In the genomic region with DNA sequence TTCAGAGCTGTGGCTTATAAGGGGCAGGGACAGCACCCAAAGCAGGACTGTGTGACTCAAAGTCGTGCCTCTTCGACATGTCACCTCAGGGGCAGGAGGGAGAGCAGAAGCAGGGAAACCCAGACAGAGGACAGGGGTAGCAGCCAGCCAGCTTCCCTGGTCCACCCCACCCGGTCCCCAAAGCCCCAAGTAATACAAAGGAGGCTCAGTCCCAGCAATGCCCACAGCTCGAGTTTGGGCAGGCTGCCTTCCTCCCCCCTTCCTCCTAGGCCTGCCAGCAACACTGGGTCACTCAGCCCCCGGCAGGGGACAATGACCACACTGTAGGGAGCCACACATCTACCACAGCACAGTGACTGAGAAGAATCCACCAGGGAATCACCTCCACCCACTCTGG, we compare ENCODE assay signal across 8 cellular contexts. TPM values are rescaled to one million over a fixed set of nuclear protein-coding genes. Genes with fewer than 3 reads are reported as not detected.
DNase-seq lines count a peak whose midpoint lies in the region; ATAC-seq and TF ChIP-seq lines count a peak whose summit lies in the region.

No MANE protein-coding gene starts in this region.

- H3F3A ChIP-seq in MM.1S (ENCODE audit: insufficient read depth, low read length): no peaks in the 10 kb centered on the region
- peaks cover 14% of the 10 kb centered on the region for H3F3A ChIP-seq in neural progenitor cell (ENCODE audit: low read depth)

- H3K9me3 Mint-ChIP-seq in CD14-positive monocyte (peaks cover 0 to 2% (median 0%) of the 10 kb centered on the region in 7 donors), neural progenitor cell (no peaks in the 10 kb centered on the region)

- H3K9me3 ChIP-seq in MM.1S (replicated peaks; ENCODE audit: insufficient read depth, low read length) (no peaks in the 10 kb centered on the region), duodenal mucosa (ENCODE audit: control insufficient read depth in 1 of 2, low read length in 2 of 2) (no peaks in the 10 kb centered on the region), neural progenitor cell (ENCODE audit: low read depth) (no peaks in the 10 kb centered on the region)

- peaks cover 13% of the 10 kb centered on the region; the same call in 1 of the 2 replicates for H3K27me3 ChIP-seq in MM.1S (replicated peaks; ENCODE audit: insufficient read depth, low read length)
- H3K27me3 ChIP-seq in duodenal mucosa (ENCODE audit: control insufficient read depth in 1 of 2, insufficient read depth in 2 of 2, low read length in 2 of 2): no peaks in the 10 kb centered on the region
- H3K27me3 ChIP-seq in neural progenitor cell: peaks cover 27% of the 10 kb centered on the region

- TF ChIP-seq CTCF in CD14-positive monocyte (IDR thresholded peaks at IDR 0.05): no peak
- TF ChIP-seq CTCF in MM.1S (IDR thresholded peaks at IDR 0.05; ENCODE audit: low read length): no peak
- TF ChIP-seq CTCF in neural progenitor cell (IDR thresholded peaks at IDR 0.05): no peak

- H3K4me1 Mint-ChIP-seq in CD14-positive monocyte (peaks cover 61% of the 10 kb centered on the region), neural progenitor cell (peaks cover 70% of the 10 kb centered on the region)

- no peaks in the 10 kb centered on the region for H3K9me2 ChIP-seq in MM.1S (replicated peaks; ENCODE audit: insufficient read depth, low read length)

- DNase-seq in CD14-positive monocyte (ENCODE audit: low spot score) (no peak), MM.1S (no peak), neural progenitor cell (ENCODE audit: low spot score) (no peak), cortex of kidney (lab: John Stamatoyannopoulos, UW) (no peak), NCI-H2107 treated with DMSO at 0.1 percent for 48 hours (lab: John Stamatoyannopoulos, UW; ENCODE audit: unreplicated experiment) (no peak), HuH-7.5 (ENCODE audit: low spot score) (no peak)

- H3K79me2 ChIP-seq in MM.1S (ENCODE audit: low read length): no peaks in the 10 kb centered on the region
- H3K79me2 ChIP-seq in neural progenitor cell (ENCODE audit: low read depth): no peaks in the 10 kb centered on the region

- H3K4me3 ChIP-seq in MM.1S (ENCODE audit: low read length) (peak overlapping the region; percentile 40; the same call in 1 of the 2 replicates), duodenal mucosa (ENCODE audit: low read depth in 1 of 2, low read length in 2 of 2) (peak overlapping the region; percentile 82 to 85), neural progenitor cell (peak overlapping the region; percentile 38)

- H2AFZ ChIP-seq in MM.1S (ENCODE audit: low read length) (peak overlapping the region; percentile 61; the same call in 1 of the 2 replicates), neural progenitor cell (replicated peaks) (no peak overlapping the region)

- H3K27ac ChIP-seq in MM.1S (ENCODE audit: low read length): no peak overlapping the region
- H3K27ac ChIP-seq in duodenal mucosa (ENCODE audit: low read depth, low read length): peak overlapping the region; percentile 93
- H3K27ac ChIP-seq in neural progenitor cell: no peak overlapping the region

- intact Hi-C loops in CD14-positive monocyte (cut with micrococcal nuclease): loop anchor here (5.0 to 10.0 kb wide), 3 partner anchors 200 to 340 kb away; partner anchors contain the start of gene WNT2B (in 1 of the 2)

- H3K36me3 ChIP-seq in MM.1S (replicated peaks; ENCODE audit: insufficient read depth, low read length) (no peaks in the 10 kb centered on the region), duodenal mucosa (ENCODE audit: control insufficient read depth in 1 of 2, insufficient read depth in 2 of 2, low read length in 2 of 2) (peaks cover 17 to 19% of the 10 kb centered on the region in 2 donors), neural progenitor cell (no peaks in the 10 kb centered on the region)

- H4K20me1 ChIP-seq in MM.1S (ENCODE audit: insufficient read depth, low read length) (no peaks in the 10 kb centered on the region), neural progenitor cell (ENCODE audit: low read depth) (peaks cover 24% of the 10 kb centered on the region)

- peaks cover 18 to 47% (median 29%) of the 10 kb centered on the region in 3 donors for H3K27me3 Mint-ChIP-seq in CD14-positive monocyte (ENCODE audit: low read depth in 3 of 3)
- H3K27me3 Mint-ChIP-seq in neural progenitor cell (ENCODE audit: insufficient read depth, low read depth): peaks cover 25% of the 10 kb centered on the region

- no peak overlapping the region; the same call in 1 of the 2 replicates for H3K9ac ChIP-seq in MM.1S (ENCODE audit: low read length)
- peak overlapping the region; percentile 82 to 94 for H3K9ac ChIP-seq in duodenal mucosa (ENCODE audit: low read depth in 1 of 2, low read length in 2 of 2)
- H3K9ac ChIP-seq in neural progenitor cell: no peak overlapping the region

- peaks cover 17% of the 10 kb centered on the region for H3K4me1 ChIP-seq in MM.1S (ENCODE audit: low read length)
- H3K4me1 ChIP-seq in duodenal mucosa (ENCODE audit: control insufficient read depth in 1 of 2, insufficient read depth in 2 of 2, low read length in 2 of 2): peaks cover 55 to 64% of the 10 kb centered on the region in 2 donors
- peaks cover 24% of the 10 kb centered on the region for H3K4me1 ChIP-seq in neural progenitor cell

- H3K4me2 ChIP-seq in MM.1S (ENCODE audit: low read depth, low read length) (peak overlapping the region; percentile 72; the same call in 1 of the 2 replicates), neural progenitor cell (peak overlapping the region; percentile 99)

- no peak for ATAC-seq in GM19035 (IDR thresholded peaks at IDR 0.05; ENCODE audit: unreplicated experiment)

- peaks cover 9 to 15% of the 10 kb centered on the region in 2 donors for H3K36me3 Mint-ChIP-seq in CD14-positive monocyte
- H3K36me3 Mint-ChIP-seq in neural progenitor cell: peaks cover 11% of the 10 kb centered on the region

- H3K27ac Mint-ChIP-seq in CD14-positive monocyte: peak overlapping the region in 3 of 7 donors; percentile 51 to 77 (median 54)
- H3K27ac Mint-ChIP-seq in neural progenitor cell: no peak overlapping the region

- peak overlapping the region; percentile 76 to 89 for H3K4me3 Mint-ChIP-seq in CD14-positive monocyte
- H3K4me3 Mint-ChIP-seq in neural progenitor cell: peak overlapping the region; percentile 82

RNA-seq across cellular contexts. Expression of gene RHOC, which starts 2.4 kb away (rescaled TPM):
- polyA plus RNA-seq in CD14-positive monocyte: 10 to 100 TPM; 78.9 to 91.5 TPM
- 36.3 and 41.8 TPM in 2 replicates for total RNA-seq in neural progenitor cell (ENCODE audit: low replicate concordance)

RNA-seq across cellular contexts. Expression of gene PPM1J, which starts 10.6 kb away (rescaled TPM):
- under 1 TPM; 0.28 to 0.75 TPM for polyA plus RNA-seq in CD14-positive monocyte
- 1.8 and 2.7 TPM in 2 replicates for total RNA-seq in neural progenitor cell (ENCODE audit: low replicate concordance)

RNA-seq across cellular contexts. Expression of gene MOV10, which starts 30.1 kb away (rescaled TPM):
- polyA plus RNA-seq in CD14-positive monocyte: 10 to 100 TPM; 12.0 to 13.6 TPM
- total RNA-seq in neural progenitor cell (ENCODE audit: low replicate concordance): 47.5 and 92.2 TPM in 2 replicates

Comparison
In these comparisons a context has a peak if more than half of its experiments do, and no peak if none do; other contexts are left out.
1. H3K9ac ChIP-seq: peak in duodenal mucosa (2 of 2); none in MM.1S (single experiment) and neural progenitor cell (single experiment).
2. Peak in every context shown above with its lines, with median percentiles within 50 percentile points of each other: H3K4me3 ChIP-seq.